In the genomic region with DNA sequence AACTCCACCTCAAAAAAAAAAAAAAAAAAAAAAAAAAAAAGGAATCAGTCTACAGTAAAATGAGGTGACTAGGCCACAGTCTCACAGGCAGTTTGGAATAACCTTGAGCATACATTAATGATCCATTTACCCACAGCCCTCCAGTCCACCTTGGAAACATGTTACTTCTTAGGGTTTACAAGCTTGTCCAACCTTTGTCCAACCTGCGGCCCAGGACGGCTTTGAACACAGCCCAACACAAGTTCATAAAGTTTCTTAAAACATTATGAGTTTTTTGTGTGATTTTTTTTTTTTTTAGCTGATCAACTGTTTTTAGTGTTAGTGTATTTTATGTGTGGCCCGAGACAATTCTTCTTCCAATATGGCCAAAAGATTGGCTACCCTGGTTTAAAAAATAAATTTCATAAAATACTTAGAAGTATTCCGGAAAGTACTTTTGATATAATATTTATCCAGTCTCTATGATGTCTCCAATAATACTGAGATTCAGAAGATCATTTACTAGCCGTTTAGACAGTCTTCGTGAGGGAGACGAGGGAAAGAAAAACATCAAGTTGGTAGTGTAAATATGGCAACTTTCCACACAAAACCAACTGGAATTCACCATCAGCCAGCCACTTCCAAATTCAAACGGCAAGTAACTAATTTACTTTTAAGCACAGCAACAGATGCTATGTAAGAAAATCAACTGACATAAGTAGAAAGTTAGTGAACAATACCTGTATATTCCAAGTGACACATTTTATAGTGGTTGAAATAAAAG, we compare ENCODE assay signal across 20 cellular contexts. TPM values are rescaled to one million over a fixed set of nuclear protein-coding genes. Genes with fewer than 3 reads are reported as not detected.
A peak's percentile ranks its signal among the peaks of the same experiment; 100 is the strongest.
DNase-seq lines count a peak whose midpoint lies in the region; ATAC-seq, FAIRE-seq and TF ChIP-seq lines count a peak whose summit lies in the region.
"Had no signal": no experiment of that assay in that cellular context is flagged by ENCODE, and none has a peak within 500 bp of the region (broad histone marks: within the 10 kb centered on the region; RNA-seq: fewer than 3 reads in every experiment).

No MANE protein-coding gene starts in this region.

- FAIRE-seq in astrocyte (lab: Jason Lieb, UNC), result no peak
- FAIRE-seq: GM12891 had no signal

- H3K27me3 ChIP-seq in astrocyte (ENCODE audit: insufficient read depth, low read length), result no peaks in the 10 kb centered on the region
- H3K27me3 ChIP-seq in trophoblast cell (ENCODE audit: insufficient read depth, low read length), result no peaks in the 10 kb centered on the region
- H3K27me3 ChIP-seq in left lung, result no peaks in the 10 kb centered on the region
- H3K27me3 ChIP-seq: body of pancreas, colonic mucosa, suprapubic skin had no signal

- H3K4me3 ChIP-seq in astrocyte (ENCODE audit: insufficient read depth, low read depth, low read length), result no peak overlapping the region
- no peak overlapping the region for H3K4me3 ChIP-seq in fibroblast of villous mesenchyme (ENCODE audit: low read depth, low read length)
- no peak overlapping the region for H3K4me3 ChIP-seq in trophoblast cell (ENCODE audit: low read depth, low read length)
- H3K4me3 ChIP-seq in left lung, result no peak overlapping the region
- H3K4me3 ChIP-seq: body of pancreas, colonic mucosa, prostate gland, suprapubic skin had no signal

- H3K9ac ChIP-seq in astrocyte (ENCODE audit: low read length), result no peak overlapping the region
- H3K9ac ChIP-seq in trophoblast cell (ENCODE audit: low read length), result no peak overlapping the region

- peaks cover 95% of the 10 kb centered on the region for H3K79me2 ChIP-seq in astrocyte (ENCODE audit: insufficient read depth, low read length)
- peaks cover 12% of the 10 kb centered on the region for H3K79me2 ChIP-seq in trophoblast cell (ENCODE audit: control insufficient read depth, insufficient read depth, low read length, poor library complexity)

- no peaks in the 10 kb centered on the region for H3K79me1 ChIP-seq in trophoblast cell (ENCODE audit: low read length)

- H3K4me2 ChIP-seq in astrocyte (ENCODE audit: low read length), result peak overlapping the region; percentile 3
- H3K4me2 ChIP-seq in trophoblast cell (ENCODE audit: low read length), result no peak overlapping the region

- H3K27ac Mint-ChIP-seq in astrocyte (ENCODE audit: unreplicated experiment), result no peak overlapping the region
- H3K27ac Mint-ChIP-seq: activated naive CD8-positive, alpha-beta T cell; B cell had no signal

- TF ChIP-seq CTCF in astrocyte (IDR thresholded peaks at IDR 0.05; ENCODE audit: insufficient read depth, low read depth, low read length) (no peak), fibroblast of villous mesenchyme (IDR thresholded peaks at IDR 0.05; ENCODE audit: insufficient read depth, low read depth, low read length) (no peak), left lung (IDR thresholded peaks at IDR 0.05) (no peak)

- intact Hi-C loops in left lung (cut with DNase I), result no loop called here

- peak overlapping the region; percentile 67 for H3K4ac ChIP-seq in trophoblast cell (ENCODE audit: low read depth, low read length)

- H2BK120ac ChIP-seq in trophoblast cell (ENCODE audit: insufficient read depth, low read length, poor library complexity), result no peak overlapping the region

- H4K20me1 ChIP-seq in astrocyte (ENCODE audit: insufficient read depth, low read length), result peaks cover 68% of the 10 kb centered on the region

- H3K27me3 Mint-ChIP-seq in astrocyte (ENCODE audit: low read depth, unreplicated experiment), result no peaks in the 10 kb centered on the region
- H3K27me3 Mint-ChIP-seq: activated naive CD8-positive, alpha-beta T cell; B cell had no signal

- no peak overlapping the region for H4K91ac ChIP-seq in trophoblast cell (ENCODE audit: low read depth, low read length)

- ATAC-seq in left lung (no peak), HG03520 (IDR thresholded peaks at IDR 0.05; ENCODE audit: unreplicated experiment) (no peak)
- ATAC-seq: body of pancreas, left colon, Right ventricle myocardium inferior had no signal

- H3K4me1 ChIP-seq in astrocyte (ENCODE audit: insufficient read depth, low read length) (peaks cover 3% of the 10 kb centered on the region), trophoblast cell (ENCODE audit: control insufficient read depth in 1 of 2, insufficient read depth in 2 of 2, low read length in 2 of 2) (no peaks in the 10 kb centered on the region), left lung (peaks cover 0 to under 1% of the 10 kb centered on the region in 2 donors)
- H3K4me1 ChIP-seq: colonic mucosa, prostate gland had no signal

- no peak overlapping the region for H2AK5ac ChIP-seq in trophoblast cell (ENCODE audit: low read length)

- H3K27ac ChIP-seq in astrocyte (ENCODE audit: low read depth, low read length) (peak overlapping the region; percentile 31), trophoblast cell (ENCODE audit: low read depth, low read length) (no peak overlapping the region), left lung (no peak overlapping the region)
- H3K27ac ChIP-seq: colonic mucosa, prostate gland, suprapubic skin had no signal

- no peak overlapping the region for H3K14ac ChIP-seq in trophoblast cell (ENCODE audit: low read length)

- H3K18ac ChIP-seq in trophoblast cell (ENCODE audit: low read length), result no peak overlapping the region

- no peak overlapping the region for H4K8ac ChIP-seq in trophoblast cell (ENCODE audit: low read depth, low read length)

- no peak overlapping the region for H2AFZ ChIP-seq in astrocyte (ENCODE audit: low read depth, low read length)
- H2AFZ ChIP-seq in trophoblast cell (ENCODE audit: insufficient read depth, low read length, poor library complexity), result no peak overlapping the region

- no peaks in the 10 kb centered on the region for H3K9me3 Mint-ChIP-seq in astrocyte (ENCODE audit: unreplicated experiment)
- H3K9me3 Mint-ChIP-seq: neural crest cell had no signal

- no CpG with 5 or more reads among the region's 8 CpGs for WGBS in trophoblast cell (ENCODE audit: extremely low coverage, insufficient coverage, insufficient read length)

- H3K36me3 Mint-ChIP-seq in astrocyte (ENCODE audit: low read depth, unreplicated experiment), result peaks cover 17% of the 10 kb centered on the region

- peaks cover 41% of the 10 kb centered on the region for H3K36me3 ChIP-seq in astrocyte (ENCODE audit: insufficient read depth, low read length)
- H3K36me3 ChIP-seq in trophoblast cell (ENCODE audit: control insufficient read depth in 1 of 2, insufficient read depth in 2 of 2, low read length in 2 of 2), result peaks cover 58 to 60% of the 10 kb centered on the region in 2 experiments
- H3K36me3 ChIP-seq in left lung, result peaks cover 0 to 81% of the 10 kb centered on the region in 2 donors

- no peak overlapping the region for H2BK5ac ChIP-seq in trophoblast cell (ENCODE audit: low read depth, low read length, poor library complexity)

- H2BK12ac ChIP-seq in trophoblast cell (ENCODE audit: low read length), result no peak overlapping the region

- peaks cover 1% of the 10 kb centered on the region for H3K4me1 Mint-ChIP-seq in astrocyte (ENCODE audit: low read depth, unreplicated experiment)

- no peak overlapping the region for H3K23ac ChIP-seq in trophoblast cell (ENCODE audit: low read length)

- no peak overlapping the region for H4K12ac ChIP-seq in trophoblast cell (ENCODE audit: low read depth, low read length)

- DNase-seq in EH (ENCODE audit: low read depth) (peak; percentile 13), astrocyte (ENCODE audit: low read depth) (peak; percentile 45), fibroblast of villous mesenchyme (ENCODE audit: low read depth) (peak; percentile 5), trophoblast cell (no peak), left lung (no peak), HCEC 1CT (no peak)
- DNase-seq: activated CD4-positive, alpha-beta T cell treated with anti-CD3 and anti-CD28 coated beads for 1 hour; body of pancreas; colonic mucosa; DMS79; left colon; NCI-H187 treated with DMSO at 0.1 percent for 48 hours had no signal

- H3K9me3 ChIP-seq in astrocyte (ENCODE audit: insufficient read depth, low read depth, low read length), result no peaks in the 10 kb centered on the region
- peaks cover 2% of the 10 kb centered on the region for H3K9me3 ChIP-seq in trophoblast cell (ENCODE audit: insufficient read depth, low read depth, low read length)
- no peaks in the 10 kb centered on the region for H3K9me3 ChIP-seq in left lung
- H3K9me3 ChIP-seq: body of pancreas, colonic mucosa, prostate gland, suprapubic skin had no signal

- no peak overlapping the region for H3K4me3 Mint-ChIP-seq in astrocyte (ENCODE audit: unreplicated experiment)
- H3K4me3 Mint-ChIP-seq: activated naive CD8-positive, alpha-beta T cell; B cell; neural crest cell had no signal

RNA-seq across cellular contexts. Expression of gene BAZ1B, which starts 9.9 kb away (rescaled TPM):
- 61.0 and 62.5 TPM in 2 replicates for total RNA-seq in astrocyte
- 57.0 and 64.3 TPM in 2 replicates for total RNA-seq in fibroblast of villous mesenchyme
- polyA plus RNA-seq in trophoblast cell (2013), result 31.8 and 34.1 TPM in 2 replicates
- total RNA-seq in left lung, result 10 to 100 TPM; 51.7 to 55.8 TPM

RNA-seq across cellular contexts. Expression of gene BCL7B, which starts 45.3 kb away (rescaled TPM):
- total RNA-seq in astrocyte, result 27.6 and 30.1 TPM in 2 replicates
- 27.2 and 30.3 TPM in 2 replicates for total RNA-seq in fibroblast of villous mesenchyme
- 38.6 and 39.3 TPM in 2 replicates for polyA plus RNA-seq in trophoblast cell (2013)
- total RNA-seq in left lung, result 10 to 100 TPM; 46.0 to 57.8 TPM

Comparison
In these comparisons a context has a peak if more than half of its experiments do, and no peak if none do; other contexts are left out.
1. DNase-seq: peak in EH (single experiment), astrocyte (single experiment) and fibroblast of villous mesenchyme (single experiment); none in trophoblast cell (0 of 2), left lung (0 of 2) and HCEC 1CT (single experiment).